Comparison of ENCODE assay signal across 23 cellular contexts in the genomic region with DNA sequence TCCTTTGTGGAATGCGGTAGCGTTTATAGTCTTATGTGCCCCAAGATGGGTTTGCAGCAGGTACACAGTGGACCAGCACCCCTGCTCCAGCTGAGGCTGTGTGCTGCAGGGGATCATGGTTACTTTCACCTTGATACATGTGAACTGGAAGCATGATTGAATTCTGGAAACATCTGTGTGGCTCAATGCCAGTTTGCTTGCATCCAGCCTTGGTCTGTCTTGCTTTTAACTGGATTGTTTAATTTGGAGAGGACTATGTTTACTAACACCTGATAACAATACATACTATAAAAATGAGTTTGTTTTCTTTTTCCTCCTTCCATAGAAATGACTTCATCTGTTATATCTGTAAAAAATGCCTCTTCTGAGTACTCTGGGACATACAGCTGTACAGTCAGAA. TPM values are rescaled to one million over a fixed set of nuclear protein-coding genes. Genes with fewer than 3 reads are reported as not detected.
"Had no signal": no experiment of that assay in that cellular context is flagged by ENCODE, and none has a peak within 500 bp of the region (broad histone marks: within the 10 kb centered on the region; RNA-seq: fewer than 3 reads in every experiment).

No MANE protein-coding gene starts in this region.

- H3K4me3 ChIP-seq: gastrocnemius medialis, left lung, mucosa of descending colon, prostate gland, right atrium auricular region, stomach, thyroid gland, upper lobe of left lung had no signal

- H2AFZ ChIP-seq: parathyroid adenoma had no signal

- H3K79me2 ChIP-seq: parathyroid adenoma had no signal

- ATAC-seq: effector memory CD8-positive, alpha-beta T cell; gastrocnemius medialis; left lung; mucosa of descending colon; natural killer cell treated with Interleukin-12 subunit alpha and Interleukin-12 subunit beta and Interleukin-15 and Interleukin-18, amount 100 ng/mL, for 72 hours; sciatic nerve; stimulated activated effector memory CD8-positive, alpha-beta T cell treated with anti-CD3 and anti-CD28 coated beads, Interleukin-12 subunit alpha, Interleukin-12 subunit beta, amount 100 ng/mL, for 72 hours had no signal

- H3K9me3 ChIP-seq: gastrocnemius medialis, left lung, mucosa of descending colon, neutrophil, prostate gland, right atrium auricular region, stomach, thyroid gland, upper lobe of left lung had no signal

- H3K27me3 ChIP-seq: gastrocnemius medialis, left lung, neutrophil, right atrium auricular region, stomach, thyroid gland, upper lobe of left lung had no signal

- H3K27ac ChIP-seq: gastrocnemius medialis, left lung, neutrophil, parathyroid adenoma, prostate gland, right atrium auricular region, stomach, thyroid gland, upper lobe of left lung had no signal

- H3K4me1 ChIP-seq: gastrocnemius medialis, left lung, parathyroid adenoma, prostate gland, right atrium auricular region, thyroid gland, upper lobe of left lung had no signal

- H3K9ac ChIP-seq: parathyroid adenoma had no signal

- H3K36me3 ChIP-seq: gastrocnemius medialis, left lung, neutrophil, prostate gland, thyroid gland, upper lobe of left lung had no signal

- DNase-seq: cerebellar nuclear complex; effector memory CD8-positive, alpha-beta T cell; foreskin fibroblast; gastrocnemius medialis; head of caudate nucleus; kidney; left lung; mesenchymal stem cell; mucosa of descending colon; naive B cell; stimulated activated CD4-positive, alpha-beta T cell treated with anti-CD3 and anti-CD28 coated beads, Interleukin-2, amount 100 ng/mL, for 24 hours; stimulated activated CD4-positive, alpha-beta T cell treated with anti-CD3 and anti-CD28 coated beads, Interleukin-4, amount 100 ng/mL, for 24 hours; stimulated activated naive CD4-positive, alpha-beta T cell treated with Interleukin-2 at 50 U/mL for 16 hours; stomach; thyroid gland; upper lobe of left lung had no signal

RNA-seq across cellular contexts. Expression of a gene that starts 47.5 kb away (rescaled TPM):
- total RNA-seq: natural killer cell treated with Interleukin-12 subunit alpha and Interleukin-12 subunit beta and Interleukin-15 and Interleukin-18, amount 100 ng/mL, for 72 hours had no signal
